In genomic region chr15:83837946-83838571, GRCh38 we compare ENCODE assay signal across 8 cellular contexts.
A peak's percentile ranks its signal among the peaks of the same experiment; 100 is the strongest.
DNase-seq lines count a peak whose midpoint lies in the region; ATAC-seq, FAIRE-seq and TF ChIP-seq lines count a peak whose summit lies in the region.

No MANE protein-coding gene starts in this region.

- RAD21 ChIA-PET in GM12878 (lab: Charles Lee; ENCODE audit: unreplicated experiment) = no interaction called here

- no peaks in the 10 kb centered on the region for H3K36me3 ChIP-seq in GM12878 (ENCODE audit: control insufficient read depth in 2 of 2, insufficient read depth in 2 of 2, low read length in 1 of 2)
- no peaks in the 10 kb centered on the region for H3K36me3 ChIP-seq in left lung
- H3K36me3 ChIP-seq in spleen = no peaks in the 10 kb centered on the region

- POLR2A ChIA-PET in GM12878 (lab: Charles Lee) = no interaction called here

- no peaks in the 10 kb centered on the region for H3K9me3 ChIP-seq in GM12878 (replicated peaks; ENCODE audit: control insufficient read depth, insufficient read depth, low read length)
- H3K9me3 ChIP-seq in left lung = no peaks in the 10 kb centered on the region
- no peaks in the 10 kb centered on the region for H3K9me3 ChIP-seq in spleen

- TF ChIP-seq CTCF in GM12878 (IDR thresholded peaks at IDR 0.05 in 2 of 3, conservative IDR thresholded peaks at IDR 0.05 in 1 of 3; ENCODE audit: control insufficient read depth in 2 of 3, extremely low read depth in 1 of 3, insufficient read depth in 1 of 3, low read depth in 3 of 3, low read length in 3 of 3) (peak; percentile 46 to 61 (median 53)), left lung (IDR thresholded peaks at IDR 0.05) (peak in 1 of 2 donors; percentile 21), spleen (IDR thresholded peaks at IDR 0.05 in 8 of 11, conservative IDR thresholded peaks at IDR 0.05 in 3 of 11) (peak in 4 of 11 experiments; percentile 7 to 32 (median 20))

- DNase-seq in Daoy (ENCODE audit: low read depth) (peak; percentile 46), HTR-8/SVneo (ENCODE audit: insufficient read length, low spot score) (peak; percentile 28), GM12878 (ENCODE audit: low read depth, low spot score) (no peak), left lung (peak; percentile 38 to 76), spleen (no peak)
- no peak for DNase-seq in stimulated activated naive CD4-positive, alpha-beta T cell treated with Interleukin-2 at 50 U/mL for 16 hours (lab: John Stamatoyannopoulos, UW)
- DNase-seq in stimulated activated CD4-positive, alpha-beta T cell treated with anti-CD3 and anti-CD28 coated beads, Interleukin-1b, Interleukin-23, amount 100 ng/mL, for 48 hours = no peak

- intact Hi-C loops in GM12878 (cut with micrococcal nuclease; ENCODE audit: unreplicated experiment) (no loop called here), left lung (cut with DNase I) (no loop called here), spleen (cut with DNase I; ENCODE audit: low total_unique reads) (no loop called here)

- no peaks in the 10 kb centered on the region for H3K79me2 ChIP-seq in GM12878 (ENCODE audit: control insufficient read depth, insufficient read depth, low read length)

- H3K4me3 ChIP-seq in GM12878 (no peak overlapping the region), left lung (no peak overlapping the region), spleen (no peak overlapping the region)

- 19% methylated on average over 8 of the region's 8 CpGs for WGBS in GM12878 (ENCODE audit: insufficient coverage, insufficient replicate concordance, low lambda C conversion rate, missing lambda C conversion rate)
- WGBS in spleen, 5 donors = 18 to 29% (median 21%) methylated on average over 8 of the region's 8 CpGs

- no peak for TF ChIP-seq EP300 in GM12878 (IDR thresholded peaks at IDR 0.05; ENCODE audit: borderline replicate concordance in 1 of 2, control insufficient read depth in 1 of 2, low read depth in 2 of 2, low read length in 2 of 2)

- no peak overlapping the region for H3K4me2 ChIP-seq in GM12878 (ENCODE audit: control insufficient read depth, insufficient read depth)

- BruUV-seq in GM12878 (replicated peaks; lab: Mats Ljungman, UMichigan) = no TSS peak

- H4K20me1 ChIP-seq in GM12878 (ENCODE audit: control insufficient read depth, insufficient read depth) = no peaks in the 10 kb centered on the region

- CTCF ChIA-PET in GM12878 (lab: Yijun Ruan, JAX) = interaction anchor here (0.8 to 2.0 kb wide), 8 partner anchors 8 to 156 kb away, joined by 3 to 6 read pairs (median 3); no protein-coding TSS in a partner anchor

- peak; percentile 74 for ATAC-seq in GM12878
- ATAC-seq in left lung = peak; percentile 67
- no peak for ATAC-seq in HG02759 (IDR thresholded peaks at IDR 0.05; ENCODE audit: unreplicated experiment)

- in situ Hi-C loops in GM12878 (cut with MboI) = no loop called here

- peak overlapping the region; percentile 68 for H2AFZ ChIP-seq in GM12878 (ENCODE audit: control insufficient read depth, low read depth, low read length)

- H3K9ac ChIP-seq in GM12878 (ENCODE audit: control insufficient read depth, insufficient read depth, low read length) = no peak overlapping the region

- TF ChIP-seq RAD21 in GM12878 (IDR thresholded peaks at IDR 0.05; ENCODE audit: insufficient read depth, low read depth, low read length) = no peak

- SMC1A ChIA-PET in GM12878 (lab: Charles Lee; ENCODE audit: uncharacterized antibody, unreplicated experiment) = interaction anchor here (1.0 to 1.1 kb wide), 2 partner anchors 129 to 155 kb away, joined by 3 to 5 read pairs; no protein-coding TSS in a partner anchor

- TF ChIP-seq POLR2A in GM12878 (IDR thresholded peaks at IDR 0.05; ENCODE audit: low read depth, low read length) (no peak), spleen (IDR thresholded peaks at IDR 0.05) (no peak)

- no peak overlapping the region for H3K27ac ChIP-seq in GM12878 (ENCODE audit: control insufficient read depth, insufficient read depth)
- no peak overlapping the region for H3K27ac ChIP-seq in left lung
- H3K27ac ChIP-seq in spleen = no peak overlapping the region

- no peaks in the 10 kb centered on the region for H3K27me3 ChIP-seq in GM12878 (replicated peaks in 1 of 2; ENCODE audit: control insufficient read depth in 2 of 2, insufficient read depth in 2 of 2, low read length in 1 of 2)
- no peaks in the 10 kb centered on the region for H3K27me3 ChIP-seq in left lung
- peaks cover 0 to 8% (median 0%) of the 10 kb centered on the region in 7 donors for H3K27me3 ChIP-seq in spleen (replicated peaks in 1 of 7)

- no peaks in the 10 kb centered on the region for H3K4me1 ChIP-seq in GM12878 (ENCODE audit: control insufficient read depth, insufficient read depth, low read length)
- H3K4me1 ChIP-seq in left lung = no peaks in the 10 kb centered on the region
- no peaks in the 10 kb centered on the region for H3K4me1 ChIP-seq in spleen

- FAIRE-seq in HTR-8/SVneo (lab: Jason Lieb, UNC) (no peak), GM12878 (lab: Jason Lieb, UNC) (no peak)

TF ChIP-seq in GM12878, 131 proteins besides CTCF, POLR2A, EP300 and RAD21:
- no peak for TF ChIP-seq BACH1 (IDR thresholded peaks at IDR 0.05; ENCODE audit: borderline replicate concordance)

Comparison
In these comparisons a context has a peak if more than half of its experiments do, and no peak if none do; other contexts are left out.
1. DNase-seq: peak in Daoy (single experiment), HTR-8/SVneo (single experiment) and left lung (2 of 2); none in GM12878 (single experiment), spleen (single experiment), stimulated activated naive CD4-positive, alpha-beta T cell treated with Interleukin-2 at 50 U/mL for 16 hours (single experiment) and stimulated activated CD4-positive, alpha-beta T cell treated with anti-CD3 and anti-CD28 coated beads, Interleukin-1b, Interleukin-23, amount 100 ng/mL, for 48 hours (single experiment).